9 cellular contexts compared by ENCODE assay signal in the genomic region with DNA sequence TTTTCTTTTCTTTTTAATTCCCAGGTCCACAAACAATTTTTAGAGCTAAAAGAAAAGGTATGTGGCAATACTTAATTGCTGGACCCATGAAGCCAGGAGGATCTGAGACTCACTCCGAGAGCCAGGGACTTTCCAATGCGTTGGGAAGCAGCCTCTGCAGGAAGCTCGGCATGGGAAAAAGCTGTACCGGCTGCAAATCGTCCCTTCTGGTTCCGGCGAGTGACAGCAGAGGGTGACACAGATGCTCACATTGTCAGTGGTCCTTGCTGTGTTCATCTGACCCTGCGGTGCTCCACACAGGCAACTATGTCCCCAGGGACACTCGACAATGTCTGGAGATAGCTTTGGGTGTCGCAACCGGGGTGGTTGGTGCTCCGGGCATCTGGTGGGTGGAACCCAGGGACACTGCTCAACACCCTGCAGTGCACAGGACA.
DNase-seq lines count a peak whose midpoint lies in the region; ATAC-seq and TF ChIP-seq lines count a peak whose summit lies in the region.
"Had no signal": no experiment of that assay in that cellular context is flagged by ENCODE, and none has a peak within 500 bp of the region (broad histone marks: within the 10 kb centered on the region; RNA-seq: fewer than 3 reads in every experiment).

No MANE protein-coding gene starts in this region.

- peaks cover 0 to 3% (median 0%) of the 10 kb centered on the region in 3 donors for H3K27me3 ChIP-seq in psoas muscle (ENCODE audit: insufficient read depth in 3 of 3, low read length in 2 of 3)

- TF ChIP-seq CTCF in epithelial cell of proximal tubule (conservative IDR thresholded peaks at IDR 0.05; ENCODE audit: low read depth, low read length): no peak
- TF ChIP-seq CTCF in psoas muscle (IDR thresholded peaks at IDR 0.05): no peak

- H3K36me3 ChIP-seq in psoas muscle (ENCODE audit: insufficient read depth in 1 of 2, low read depth in 1 of 2): no peaks in the 10 kb centered on the region

- intact Hi-C loops in psoas muscle (cut with DNase I): no loop called here

- WGBS in psoas muscle, 3 donors: 7 to 37% (median 34%) methylated on average over 11 to 12 of the region's 12 CpGs

- no peaks in the 10 kb centered on the region for H3K9me3 ChIP-seq in psoas muscle

- no peak overlapping the region for H3K27ac ChIP-seq in psoas muscle

- DNase-seq in GM03348 (ENCODE audit: low spot score) (peak; percentile 13), NCI-H345 (lab: John Stamatoyannopoulos, UW) (peak; percentile 47), epithelial cell of proximal tubule (ENCODE audit: low read depth) (no peak), psoas muscle (no peak), UCSD-AML1 (lab: John Stamatoyannopoulos, UW; ENCODE audit: unreplicated experiment) (no peak), T-helper 2 cell (no peak)
- DNase-seq in activated CD8-positive, alpha-beta memory T cell treated with anti-CD3 and anti-CD28 coated beads for 24 hours: no peak
- DNase-seq: NCI-H2081 treated with DMSO at 0.1 percent for 48 hours had no signal

- H3K4me3 ChIP-seq in epithelial cell of proximal tubule (ENCODE audit: low read depth, low read length) (peak overlapping the region; percentile 30), psoas muscle (peak overlapping the region; percentile 12)

- ATAC-seq in psoas muscle (no peak), GM18870 (IDR thresholded peaks at IDR 0.05; ENCODE audit: unreplicated experiment) (no peak)

- H3K4me1 ChIP-seq in psoas muscle: no peaks in the 10 kb centered on the region

Comparison
In these comparisons a context has a peak if more than half of its experiments do, and no peak if none do; other contexts are left out.
1. DNase-seq: peak in GM03348 (single experiment) and NCI-H345 (single experiment); none in epithelial cell of proximal tubule (single experiment), psoas muscle (0 of 2), activated CD8-positive, alpha-beta memory T cell treated with anti-CD3 and anti-CD28 coated beads for 24 hours (single experiment), UCSD-AML1 (single experiment) and T-helper 2 cell (0 of 5).